ENCODE assay signal across 18 cellular contexts in the genomic region with DNA sequence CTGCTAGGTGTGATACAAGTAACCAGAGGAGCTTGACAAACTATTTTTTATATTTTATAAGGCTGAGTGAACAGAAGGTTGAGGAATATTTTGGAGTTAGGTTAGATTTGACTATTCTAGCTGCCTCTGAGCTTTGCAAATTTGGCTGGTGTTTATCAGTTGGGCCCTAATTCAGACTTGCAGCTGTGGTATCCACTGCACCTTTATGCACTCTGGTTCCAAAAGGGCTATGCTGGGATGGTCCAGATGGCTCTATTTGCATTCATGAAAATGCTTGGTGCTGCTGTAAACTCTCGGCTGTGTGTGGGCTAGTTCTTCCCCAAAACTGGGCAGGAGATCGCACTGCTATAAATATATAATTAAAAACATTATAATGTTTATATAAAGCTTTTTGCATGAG.
A peak's percentile ranks its signal among the peaks of the same experiment; 100 is the strongest.
DNase-seq lines count a peak whose midpoint lies in the region; ATAC-seq, FAIRE-seq and TF ChIP-seq lines count a peak whose summit lies in the region.
"Had no signal": no experiment of that assay in that cellular context is flagged by ENCODE, and none has a peak within 500 bp of the region (broad histone marks: within the 10 kb centered on the region; RNA-seq: fewer than 3 reads in every experiment).

No MANE protein-coding gene starts in this region.

- peak; percentile 89 for FAIRE-seq in islet of Langerhans (lab: Jason Lieb, UNC)
- FAIRE-seq in pancreas (lab: Jason Lieb, UNC): peak; percentile 80
- FAIRE-seq: A204.1, G401.6, GM12891 had no signal

- no peaks in the 10 kb centered on the region for H3K27me3 Mint-ChIP-seq in chondrocyte (ENCODE audit: low read depth)
- H3K27me3 Mint-ChIP-seq: B cell had no signal

- WGBS in pancreas, 2 donors: 33 to 36% methylated on average over 2 of the region's 2 CpGs

- H3K36me3 Mint-ChIP-seq in chondrocyte (ENCODE audit: low read depth): no peaks in the 10 kb centered on the region
- H3K36me3 Mint-ChIP-seq: CD8-positive, alpha-beta T cell had no signal

- no peaks in the 10 kb centered on the region for H3K9me3 ChIP-seq in MG63
- no peaks in the 10 kb centered on the region for H3K9me3 ChIP-seq in pancreas

- H3K27ac ChIP-seq in pancreas: no peak overlapping the region

- no peak for TF ChIP-seq CTCF in pancreas (IDR thresholded peaks at IDR 0.05)
- no peak for TF ChIP-seq CTCF in chondrocyte (IDR thresholded peaks at IDR 0.05)

- H3K4me3 ChIP-seq in MG63 (no peak overlapping the region), pancreas (no peak overlapping the region)

- DNase-seq in MG63 (peak; percentile 1), NCI-H526 (lab: John Stamatoyannopoulos, UW) (peak; percentile 10 to 60), pancreas (peak in 2 of 6 donors; percentile 9 to 21), chondrocyte (ENCODE audit: low spot score) (no peak), DMS53 treated with DMSO at 0.1 percent for 48 hours (lab: John Stamatoyannopoulos, UW; ENCODE audit: unreplicated experiment) (no peak)
- no peak for DNase-seq in stimulated activated naive CD8-positive, alpha-beta T cell treated with anti-CD3 and anti-CD28 coated beads, Interleukin-15, Interleukin-2, amounts not matched to agents 100 U/mL and 50 U/mL, for 24 hours
- DNase-seq: CD8-positive, alpha-beta T cell; DMS79 treated with DMSO at 0.1 percent for 48 hours; EL; GOT3; H9 had no signal

- H3K4me1 ChIP-seq in pancreas: no peaks in the 10 kb centered on the region

- H3K9me3 Mint-ChIP-seq in chondrocyte (ENCODE audit: low read depth): peaks cover 2% of the 10 kb centered on the region
- H3K9me3 Mint-ChIP-seq: CD8-positive, alpha-beta T cell; H9; IgD-negative memory B cell had no signal

- H3K27ac Mint-ChIP-seq in chondrocyte (ENCODE audit: unreplicated experiment): no peak overlapping the region
- H3K27ac Mint-ChIP-seq: B cell; CD14-positive monocyte; CD8-positive, alpha-beta T cell; H9; IgD-negative memory B cell had no signal

- peak; percentile 35 to 82 (median 60) for ATAC-seq in pancreas
- no peak for ATAC-seq in stimulated activated naive CD8-positive, alpha-beta T cell treated with anti-CD3 and anti-CD28 coated beads, Interleukin-15, Interleukin-2, amounts not matched to agents 100 U/mL and 50 U/mL, for 24 hours
- ATAC-seq: CD8-positive, alpha-beta T cell had no signal

- H3K27me3 ChIP-seq in MG63 (no peaks in the 10 kb centered on the region), pancreas (peaks cover 0 to 5% (median 0%) of the 10 kb centered on the region in 4 donors)

- intact Hi-C loops in pancreas (cut with DNase I): no loop called here

- no peak overlapping the region for H3K4me3 Mint-ChIP-seq in chondrocyte (ENCODE audit: unreplicated experiment)
- H3K4me3 Mint-ChIP-seq: B cell; CD14-positive monocyte; CD8-positive, alpha-beta T cell; H9; IgD-negative memory B cell had no signal

- peaks cover 9% of the 10 kb centered on the region for H3K4me1 Mint-ChIP-seq in chondrocyte (ENCODE audit: low read depth)
- H3K4me1 Mint-ChIP-seq: B cell, CD14-positive monocyte, H9, IgD-negative memory B cell had no signal

- H3K36me3 ChIP-seq in MG63 (no peaks in the 10 kb centered on the region), pancreas (no peaks in the 10 kb centered on the region)

Comparison
In these comparisons a context has a peak if more than half of its experiments do, and no peak if none do; other contexts are left out.
1. DNase-seq: peak in MG63 (single experiment) and NCI-H526 (2 of 2); none in chondrocyte (single experiment), stimulated activated naive CD8-positive, alpha-beta T cell treated with anti-CD3 and anti-CD28 coated beads, Interleukin-15, Interleukin-2, amounts not matched to agents 100 U/mL and 50 U/mL, for 24 hours (single experiment) and DMS53 treated with DMSO at 0.1 percent for 48 hours (single experiment).